1 cellular context compared by ENCODE assay signal in the genomic region with DNA sequence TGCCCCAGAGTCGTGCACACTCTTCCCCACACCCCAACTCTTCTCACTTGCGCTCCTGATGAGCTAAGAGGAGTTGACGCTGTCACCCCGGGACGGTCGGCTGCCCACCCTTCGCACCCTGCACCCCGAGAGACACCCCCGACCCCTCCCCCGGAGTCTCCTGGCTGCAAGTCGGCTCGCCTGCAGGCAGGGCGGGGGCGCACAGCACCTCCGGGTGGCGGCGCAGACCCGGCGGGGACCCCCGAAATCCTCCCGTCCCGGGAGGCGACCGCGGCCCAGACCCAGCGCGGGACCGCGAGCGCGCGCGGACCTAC.
A peak's percentile ranks its signal among the peaks of the same experiment; 100 is the strongest.
TF ChIP-seq lines count a peak whose summit lies in the region.

No MANE protein-coding gene starts in this region.

TF ChIP-seq in K562, 482 proteins besides CTCF, POLR2A, EP300 and RAD21:
- TF ChIP-seq ZBTB7A (IDR thresholded peaks at IDR 0.05; ENCODE audit: borderline replicate concordance, control insufficient read depth, low read depth, low read length) (peak; percentile 78), SAFB (IDR thresholded peaks at IDR 0.05; ENCODE audit: borderline replicate concordance, low read depth, low read length) (peak; percentile 85), PPARD (CRISPR knock-in tag; IDR thresholded peaks at IDR 0.05) (no peak), NFE2 (IDR thresholded peaks at IDR 0.05; ENCODE audit: low read depth) (no peak), U2AF2 (optimal IDR thresholded peaks at IDR 0.05; ENCODE audit: low read depth, low read length) (no peak)
- TF ChIP-seq, protein P1, sequence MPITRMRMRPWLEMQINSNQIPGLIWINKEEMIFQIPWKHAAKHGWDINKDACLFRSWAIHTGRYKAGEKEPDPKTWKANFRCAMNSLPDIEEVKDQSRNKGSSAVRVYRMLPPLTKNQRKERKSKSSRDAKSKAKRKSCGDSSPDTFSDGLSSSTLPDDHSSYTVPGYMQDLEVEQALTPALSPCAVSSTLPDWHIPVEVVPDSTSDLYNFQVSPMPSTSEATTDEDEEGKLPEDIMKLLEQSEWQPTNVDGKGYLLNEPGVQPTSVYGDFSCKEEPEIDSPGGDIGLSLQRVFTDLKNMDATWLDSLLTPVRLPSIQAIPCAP (CRISPR knock-in tag; IDR thresholded peaks at IDR 0.05; ENCODE audit: borderline replicate concordance): no peak
